ENCODE assay signal across 27 cellular contexts in the genomic region with DNA sequence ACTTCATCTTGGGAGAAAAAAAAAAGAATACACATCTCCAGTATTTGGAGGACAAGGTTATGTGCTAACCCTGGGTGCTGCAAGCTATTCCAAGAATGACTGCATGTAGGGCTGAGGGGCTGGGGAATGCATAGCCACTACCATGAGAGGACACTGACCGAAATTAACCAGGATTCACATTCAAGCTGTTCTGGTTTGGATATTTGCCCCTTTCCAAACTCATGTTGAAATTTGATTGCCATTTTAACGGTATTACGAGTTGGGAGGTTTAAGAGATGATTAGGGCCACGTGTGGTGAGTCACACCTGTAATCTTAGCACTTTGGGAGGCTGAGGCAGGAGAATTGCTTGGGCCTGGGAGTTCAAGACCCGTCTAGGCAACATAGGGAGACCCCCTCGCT.
"Had no signal": no experiment of that assay in that cellular context is flagged by ENCODE, and none has a peak within 500 bp of the region (broad histone marks: within the 10 kb centered on the region; RNA-seq: fewer than 3 reads in every experiment).

No MANE protein-coding gene starts in this region.

- H3K4me1 ChIP-seq: left ventricle myocardium inferior, pancreas, prostate gland, suprapubic skin, tibial nerve, uterus had no signal

- H3K9me3 ChIP-seq: pancreas, prostate gland had no signal

- DNase-seq: islet precursor cell; left ventricle myocardium inferior; mesendoderm; midbrain; mucosa of descending colon; naive thymus-derived CD4-positive, alpha-beta T cell; nucleus accumbens; pancreas; posterior cingulate gyrus; retina; right cardiac atrium; stimulated activated CD4-positive, alpha-beta T cell treated with anti-CD3 and anti-CD28 coated beads, Interleukin-12 subunit alpha, Interleukin-12 subunit beta, amount 100 ng/mL, for 4 hours; stimulated activated CD4-positive, alpha-beta T cell treated with anti-CD3 and anti-CD28 coated beads, Interleukin-15, amount 100 ng/mL, for 24 hours; stimulated activated CD4-positive, alpha-beta T cell treated with anti-CD3 and anti-CD28 coated beads, Interleukin-2, amount 100 ng/mL, for 24 hours; stimulated activated CD4-positive, alpha-beta T cell treated with anti-CD3 and anti-CD28 coated beads, Interleukin-4, amount 100 ng/mL, for 1 hour; stimulated activated naive CD4-positive, alpha-beta T cell; uterus had no signal

- H3K4me2 ChIP-seq: hepatocyte had no signal

- H3K36me3 ChIP-seq: left ventricle myocardium inferior, pancreas, prostate gland, suprapubic skin, thoracic aorta, tibial nerve, uterus had no signal

- H3K27ac ChIP-seq: hepatocyte, left ventricle myocardium inferior, pancreas, prostate gland, skin epidermis, suprapubic skin, thoracic aorta, tibial nerve, uterus had no signal

- ATAC-seq: mucosa of descending colon; naive thymus-derived CD4-positive, alpha-beta T cell; natural killer cell treated with Interleukin-12 subunit alpha and Interleukin-12 subunit beta and Interleukin-15 and Interleukin-18, amount 100 ng/mL, for 72 hours; pancreas; right cardiac atrium; sciatic nerve; stimulated activated effector memory CD8-positive, alpha-beta T cell treated with anti-CD3 and anti-CD28 coated beads, Interleukin-12 subunit alpha, Interleukin-12 subunit beta, amount 100 ng/mL, for 72 hours had no signal

- H2AFZ ChIP-seq: hepatocyte had no signal

- H3K27me3 ChIP-seq: hepatocyte, pancreas, suprapubic skin, tibial nerve, uterus had no signal

- H3K4me3 ChIP-seq: hepatocyte, left ventricle myocardium inferior, lung, mucosa of descending colon, pancreas, prostate gland, skin epidermis, suprapubic skin, thoracic aorta, tibial nerve, uterus had no signal
